9 cellular contexts compared by ENCODE assay signal in genomic region chr11:18791175-18792065, GRCh38. TPM values are rescaled to one million over a fixed set of nuclear protein-coding genes. Genes with fewer than 3 reads are reported as not detected.
DNase-seq lines count a peak whose midpoint lies in the region; ATAC-seq and TF ChIP-seq lines count a peak whose summit lies in the region.
"Had no signal": no experiment of that assay in that cellular context is flagged by ENCODE, and none has a peak within 500 bp of the region (broad histone marks: within the 10 kb centered on the region; RNA-seq: fewer than 3 reads in every experiment).

Gene PTPN5, minus strand, starts transcription at chr11:18791798. Its CDS starts 19,840 bp downstream, at chr11:18771958.

- H3K4me3 Mint-ChIP-seq in activated T-cell treated with anti-CD3 and anti-CD28 coated beads, Interleukin-2, amount 50 U/mL, for 24 hours = peak within 1 kb of the TSS; percentile 35

- H3K27ac Mint-ChIP-seq in activated T-cell treated with anti-CD3 and anti-CD28 coated beads, Interleukin-2, amount 50 U/mL, for 24 hours = no peak within 1 kb of the TSS

- peaks cover 62% of the 10 kb centered on the region for H3K27me3 Mint-ChIP-seq in activated T-cell treated with anti-CD3 and anti-CD28 coated beads, Interleukin-2, amount 50 U/mL, for 24 hours

- 3% methylated on average over 34 of the region's 105 CpGs for WGBS in right lobe of liver (ENCODE audit: insufficient coverage, low coverage, low lambda C conversion rate, missing lambda C conversion rate)

- TF ChIP-seq CTCF in brain microvascular endothelial cell (IDR thresholded peaks at IDR 0.05; ENCODE audit: low read depth, low read length, missing control alignments) (no peak), right lobe of liver (IDR thresholded peaks at IDR 0.05) (no peak)

- H3K36me3 ChIP-seq in brain microvascular endothelial cell (replicated peaks) = no peaks in the 10 kb centered on the region
- no peaks in the 10 kb centered on the region for H3K36me3 ChIP-seq in right lobe of liver

- H3K4me1 ChIP-seq in right lobe of liver = peaks cover 0 to 15% (median 0%) of the 10 kb centered on the region in 4 donors

- no peaks in the 10 kb centered on the region for H3K9me3 Mint-ChIP-seq in activated T-cell treated with anti-CD3 and anti-CD28 coated beads, Interleukin-2, amount 50 U/mL, for 24 hours

- H3K4me3 ChIP-seq in brain microvascular endothelial cell (ENCODE audit: low read depth, low read length) (peak within 1 kb of the TSS; percentile 46), right lobe of liver (peak within 1 kb of the TSS in 2 of 3 donors; percentile 1 to 16)

- intact Hi-C loops in right lobe of liver (cut with DNase I) = no loop called here

- H3K27me3 ChIP-seq in brain microvascular endothelial cell (replicated peaks) = peaks cover 40% of the 10 kb centered on the region
- peaks cover 0 to 16% of the 10 kb centered on the region in 2 donors for H3K27me3 ChIP-seq in right lobe of liver

- no peaks in the 10 kb centered on the region for H3K36me3 Mint-ChIP-seq in activated T-cell treated with anti-CD3 and anti-CD28 coated beads, Interleukin-2, amount 50 U/mL, for 24 hours (ENCODE audit: low read depth)

- no peaks in the 10 kb centered on the region for H3K9me3 ChIP-seq in right lobe of liver

- no peak for TF ChIP-seq POLR2A in right lobe of liver (IDR thresholded peaks at IDR 0.05)

- in situ Hi-C loops in brain microvascular endothelial cell (cut with HindIII; ENCODE audit: low pct_ligation_motif_present, low sequenced_read_pairs) = no loop called here

- peaks cover 2% of the 10 kb centered on the region for H3K4me1 Mint-ChIP-seq in activated T-cell treated with anti-CD3 and anti-CD28 coated beads, Interleukin-2, amount 50 U/mL, for 24 hours (ENCODE audit: low read depth)

- no peak for ATAC-seq in right lobe of liver
- ATAC-seq: left colon had no signal

- H3K27ac ChIP-seq in brain microvascular endothelial cell (no peak within 1 kb of the TSS), right lobe of liver (no peak within 1 kb of the TSS), temporal lobe (ENCODE audit: low read depth, low read length) (peak within 1 kb of the TSS; percentile 75)

- DNase-seq in activated T-cell treated with anti-CD3 and anti-CD28 coated beads, Interleukin-2, amount 50 U/mL, for 24 hours = no peak
- DNase-seq in activated T-cell treated with anti-CD3 and anti-CD28 coated beads for 4 hours = no peak
- no peak for DNase-seq in brain microvascular endothelial cell
- no peak for DNase-seq in right lobe of liver
- DNase-seq in GOT3 (lab: John Stamatoyannopoulos, UW) = no peak
- no peak for DNase-seq in HuH-7 (ENCODE audit: low spot score)
- DNase-seq in dedifferentiated amniotic fluid mesenchymal stem cell (ENCODE audit: extremely low spot score) = no peak
- DNase-seq: left colon had no signal

RNA-seq across cellular contexts. Expression of gene PTPN5, which starts in this region (rescaled TPM):
- total RNA-seq in right lobe of liver = not detected
- total RNA-seq in temporal lobe = 24.6 TPM

Comparison
In these comparisons a context has a peak if more than half of its experiments do, and no peak if none do; other contexts are left out.
1. RNA of gene PTPN5 (total RNA-seq): 24.6 TPM in temporal lobe (single experiment); not detected in right lobe of liver; every median in the first group is over 10 times any median in the second.